In genomic region chr13:77507931-77508776, GRCh38 we compare ENCODE assay signal across 12 cellular contexts. TPM values are rescaled to one million over a fixed set of nuclear protein-coding genes. Genes with fewer than 3 reads are reported as not detected.
DNase-seq lines count a peak whose midpoint lies in the region; ATAC-seq, FAIRE-seq and TF ChIP-seq lines count a peak whose summit lies in the region.
"Had no signal": no experiment of that assay in that cellular context is flagged by ENCODE, and none has a peak within 500 bp of the region (broad histone marks: within the 10 kb centered on the region; RNA-seq: fewer than 3 reads in every experiment).

No MANE protein-coding gene starts in this region.

- H3K27ac ChIP-seq in breast epithelium (no peak overlapping the region), gastroesophageal sphincter (no peak overlapping the region)

- H3K36me3 ChIP-seq in breast epithelium, result no peaks in the 10 kb centered on the region
- no peaks in the 10 kb centered on the region for H3K36me3 ChIP-seq in gastroesophageal sphincter

- peaks cover 0 to 6% of the 10 kb centered on the region in 2 donors for H3K4me1 ChIP-seq in breast epithelium
- peaks cover 0 to 19% (median 3%) of the 10 kb centered on the region in 3 donors for H3K4me1 ChIP-seq in gastroesophageal sphincter

- peak; percentile 90 for DNase-seq in MCF 10A (ENCODE audit: unreplicated experiment)
- DNase-seq in breast epithelium (ENCODE audit: low spot score in 2 of 2), result no peak
- DNase-seq in RCC 7860 (ENCODE audit: low spot score), result peak; percentile 95
- peak; percentile 57 for DNase-seq in fibroblast of pulmonary artery (ENCODE audit: low read depth)
- no peak for DNase-seq in posterior vena cava (ENCODE audit: low spot score)
- no peak for DNase-seq in activated CD4-positive, CD25-positive, alpha-beta regulatory T cell treated with anti-CD3 and anti-CD28 coated beads, Interleukin-2, amount 50 U/mL, for 72 hours
- no peak for DNase-seq in SIG-M5 treated with dmso at 0.1 percent for 504 hours (lab: John Stamatoyannopoulos, UW; ENCODE audit: unreplicated experiment)
- DNase-seq: C1 segment of cervical spinal cord had no signal

- FAIRE-seq in RCC 7860 (lab: Jason Lieb, UNC), result peak; percentile 96
- FAIRE-seq: islet of Langerhans had no signal

- no peak for TF ChIP-seq POLR2A in breast epithelium (IDR thresholded peaks at IDR 0.05)
- TF ChIP-seq POLR2A in gastroesophageal sphincter (IDR thresholded peaks at IDR 0.05), result no peak

- TF ChIP-seq CTCF in MCF 10A (IDR thresholded peaks at IDR 0.05; ENCODE audit: unreplicated experiment), result no peak
- TF ChIP-seq CTCF in breast epithelium (IDR thresholded peaks at IDR 0.05), result no peak
- no peak for TF ChIP-seq CTCF in fibroblast of pulmonary artery (IDR thresholded peaks at IDR 0.05; ENCODE audit: low read length, missing control alignments)
- no peak for TF ChIP-seq CTCF in gastroesophageal sphincter (IDR thresholded peaks at IDR 0.05)

- BruUV-seq in MCF 10A (replicated peaks; lab: Mats Ljungman, UMichigan), result no TSS peak

- no peak for ATAC-seq in gastroesophageal sphincter

- intact Hi-C loops in MCF 10A (cut with micrococcal nuclease), result loop anchor here (1.0 to 5.0 kb wide), 2 partner anchors 15 to 59 kb away; no protein-coding TSS in a partner anchor
- intact Hi-C loops in breast epithelium (cut with DNase I; ENCODE audit: low total_unique reads), result no loop called here
- intact Hi-C loops in posterior vena cava (cut with DNase I), result no loop called here

- no peak overlapping the region for H3K4me3 Mint-ChIP-seq in MCF 10A (ENCODE audit: unreplicated experiment)
- H3K4me3 Mint-ChIP-seq: IgD-negative memory B cell had no signal

- H3K27me3 ChIP-seq in breast epithelium, result no peaks in the 10 kb centered on the region
- H3K27me3 ChIP-seq in gastroesophageal sphincter, result no peaks in the 10 kb centered on the region

- H3K36me3 Mint-ChIP-seq in MCF 10A (ENCODE audit: insufficient read depth, unreplicated experiment), result no peaks in the 10 kb centered on the region
- H3K36me3 Mint-ChIP-seq: IgD-negative memory B cell had no signal

- no peak for TF ChIP-seq EP300 in gastroesophageal sphincter (IDR thresholded peaks at IDR 0.05)

- peak overlapping the region; percentile 61 for H3K27ac Mint-ChIP-seq in MCF 10A (ENCODE audit: low read depth, unreplicated experiment)
- H3K27ac Mint-ChIP-seq: IgD-negative memory B cell had no signal

- POLR2A ChIA-PET in MCF 10A (lab: Yijun Ruan, JAX), result interaction anchor here (0.8 to 1.6 kb wide), 5 partner anchors 9 to 624 kb away, joined by 3 to 8 read pairs (median 3); no protein-coding TSS in a partner anchor

- 25% methylated on average over 5 of the region's 5 CpGs for WGBS in gastroesophageal sphincter (ENCODE audit: low coverage in 1 of 2), 2 donors

- H3K9me3 Mint-ChIP-seq in MCF 10A (ENCODE audit: unreplicated experiment), result no peaks in the 10 kb centered on the region
- H3K9me3 Mint-ChIP-seq: IgD-negative memory B cell had no signal

- H3K4me3 ChIP-seq in breast epithelium (no peak overlapping the region), fibroblast of pulmonary artery (replicated peaks; ENCODE audit: low read depth, low read length) (no peak overlapping the region), gastroesophageal sphincter (no peak overlapping the region)

- H3K9me3 ChIP-seq in breast epithelium (no peaks in the 10 kb centered on the region), gastroesophageal sphincter (no peaks in the 10 kb centered on the region)

- CTCF ChIA-PET in MCF 10A (lab: Yijun Ruan, JAX), result interaction anchor here (0.6 to 1.2 kb wide), 3 partner anchors 29 to 248 kb away, joined by 3 read pairs; no protein-coding TSS in a partner anchor

- H3K27me3 Mint-ChIP-seq in MCF 10A (ENCODE audit: insufficient read depth, unreplicated experiment), result peaks cover 38% of the 10 kb centered on the region

- H3K4me1 Mint-ChIP-seq in MCF 10A (ENCODE audit: insufficient read depth, unreplicated experiment), result peaks cover 18% of the 10 kb centered on the region

RNA-seq across cellular contexts. Expression of gene SCEL, which starts 27.4 kb away (rescaled TPM):
- 1.0 and 1.3 TPM in 2 replicates for total RNA-seq in MCF 10A (2022)
- under 1 TPM in 2 of 3 donors, not detected in 1; under 0.01 to 0.88 TPM for total RNA-seq in breast epithelium
- not detected for total RNA-seq in posterior vena cava
- 10 to 100 TPM in 1 of 4 donors, 1 to 10 TPM in 1, under 1 TPM in 2; 0.54 to 14.6 (median 1.0) TPM for total RNA-seq in gastroesophageal sphincter
- total RNA-seq: cardiac septum had no signal

Comparison
In these comparisons a context has a peak if more than half of its experiments do, and no peak if none do; other contexts are left out.
1. DNase-seq: peak in MCF 10A (single experiment), RCC 7860 (single experiment) and fibroblast of pulmonary artery (single experiment); none in breast epithelium (0 of 2), posterior vena cava (single experiment), activated CD4-positive, CD25-positive, alpha-beta regulatory T cell treated with anti-CD3 and anti-CD28 coated beads, Interleukin-2, amount 50 U/mL, for 72 hours (single experiment) and SIG-M5 treated with dmso at 0.1 percent for 504 hours (single experiment).